In the genomic region with DNA sequence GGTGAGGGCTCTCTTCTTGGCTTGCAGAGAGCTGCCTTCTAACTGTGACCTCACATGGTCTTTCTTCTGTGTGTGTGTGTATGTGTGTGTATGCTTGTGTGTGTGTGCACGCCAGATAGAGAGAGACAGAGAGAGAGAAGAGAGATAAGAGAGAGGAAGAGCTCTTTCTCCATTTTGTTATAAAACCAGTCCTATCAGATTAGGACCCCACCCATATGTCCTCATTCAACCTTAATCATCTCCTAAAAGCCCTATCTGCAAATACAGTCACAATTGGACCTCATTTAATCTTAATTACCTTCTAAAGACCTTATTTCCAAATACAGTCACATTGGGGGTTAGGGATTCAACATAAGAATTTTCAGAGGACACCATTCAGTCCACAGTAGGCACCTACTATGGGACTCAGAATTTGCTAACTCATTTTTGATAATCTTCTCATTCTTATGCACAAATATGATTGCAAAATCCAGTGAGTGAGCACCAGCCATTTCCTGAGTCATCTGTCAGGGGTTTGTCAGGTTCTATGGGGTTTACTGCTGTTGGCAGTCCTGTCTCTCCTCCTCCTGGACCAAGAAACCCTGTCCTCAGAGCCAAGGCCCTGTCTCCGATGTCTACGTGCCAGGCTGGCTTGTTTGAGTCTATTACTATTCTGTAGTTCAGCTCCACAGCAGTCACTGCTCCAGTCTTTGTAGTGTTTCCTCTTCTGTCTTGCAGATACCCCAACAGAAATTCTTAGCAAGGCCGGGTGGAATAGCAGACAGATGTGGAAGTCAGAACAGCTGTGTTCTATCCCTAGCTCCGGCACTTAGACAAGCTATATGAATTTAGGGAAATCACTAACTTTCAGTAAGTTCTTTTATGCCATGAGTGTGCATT, we compare ENCODE assay signal across 14 cellular contexts. TPM values are rescaled to one million over a fixed set of nuclear protein-coding genes. Genes with fewer than 3 reads are reported as not detected.
DNase-seq lines count a peak whose midpoint lies in the region; ATAC-seq, FAIRE-seq and TF ChIP-seq lines count a peak whose summit lies in the region.
"Had no signal": no experiment of that assay in that cellular context is flagged by ENCODE, and none has a peak within 500 bp of the region (broad histone marks: within the 10 kb centered on the region; RNA-seq: fewer than 3 reads in every experiment).

No MANE protein-coding gene starts in this region.

- no peak overlapping the region for H3K56ac ChIP-seq in IMR-90 (ENCODE audit: extremely low read depth, insufficient read depth, low read length)

- no peak overlapping the region for H4K8ac ChIP-seq in IMR-90 (ENCODE audit: low read depth in 2 of 2, low read length in 2 of 2)

- H2AK5ac ChIP-seq in IMR-90 (ENCODE audit: low read depth, low read length), result no peak overlapping the region

- peak overlapping the region; percentile 80 for H2AFZ ChIP-seq in IMR-90 (replicated peaks; ENCODE audit: low read length, poor library complexity)
- H2AFZ ChIP-seq in HepG2 (ENCODE audit: low read length), result no peak overlapping the region
- no peak overlapping the region for H2AFZ ChIP-seq in hepatocyte

- POLR2A ChIA-PET in IMR-90 (lab: Charles Lee; ENCODE audit: unreplicated experiment) (no interaction called here), HepG2 (lab: Yijun Ruan, JAX) (no interaction called here)

- H4K20me1 ChIP-seq in IMR-90 (ENCODE audit: insufficient read depth, low read length), result no peaks in the 10 kb centered on the region
- no peaks in the 10 kb centered on the region for H4K20me1 ChIP-seq in HepG2 (ENCODE audit: insufficient read depth, low read length)
- H4K20me1 ChIP-seq in hepatocyte (ENCODE audit: insufficient read depth, poor library complexity, severe bottlenecking), result no peaks in the 10 kb centered on the region

- H3K79me2 ChIP-seq in HepG2 (ENCODE audit: insufficient read depth, low read length) (no peaks in the 10 kb centered on the region), hepatocyte (no peaks in the 10 kb centered on the region)

- no TSS peak for BruUV-seq in IMR-90 (replicated peaks; lab: Mats Ljungman, UMichigan)
- BruUV-seq in HepG2 (replicated peaks; lab: Mats Ljungman, UMichigan), result no TSS peak

- FAIRE-seq in HepG2 (lab: Jason Lieb, UNC), result no peak

- H2BK15ac ChIP-seq in IMR-90 (ENCODE audit: low read depth, low read length), result no peak overlapping the region

- WGBS in IMR-90 (ENCODE audit: extremely low coverage in 2 of 2, insufficient read length in 1 of 2), 2 experiments, result no CpG with 5 or more reads among the region's 5 CpGs
- WGBS in HepG2 (ENCODE audit: low lambda C conversion rate), result 87% methylated on average over 5 of the region's 5 CpGs
- 78% methylated on average over 5 of the region's 5 CpGs for WGBS in hepatocyte (ENCODE audit: low lambda C conversion rate, missing lambda C conversion rate)

- TF ChIP-seq EP300 in HepG2 (IDR thresholded peaks at IDR 0.05; ENCODE audit: low read depth in 2 of 2, low read length in 2 of 2), result no peak
- TF ChIP-seq EP300 in HepG2 (CRISPR knock-in tag; IDR thresholded peaks at IDR 0.05; ENCODE audit: borderline replicate concordance), result no peak

- H3K4me2 ChIP-seq in IMR-90 (ENCODE audit: low read depth, low read length), result no peak overlapping the region
- H3K4me2 ChIP-seq in HepG2 (ENCODE audit: low read depth, low read length), result no peak overlapping the region
- H3K4me2 ChIP-seq in hepatocyte, result no peak overlapping the region

- H3K79me1 ChIP-seq in IMR-90 (ENCODE audit: low read depth in 1 of 2, low read length in 2 of 2), result no peaks in the 10 kb centered on the region

- no peak overlapping the region for H2BK5ac ChIP-seq in IMR-90 (ENCODE audit: low read depth, low read length, poor library complexity, severe bottlenecking)

- peak; percentile 27 for DNase-seq in AG08395 (ENCODE audit: low spot score)
- peak; percentile 21 for DNase-seq in IMR-90
- DNase-seq in adipocyte (ENCODE audit: low read depth), result peak; percentile 58
- peak; percentile 67 for DNase-seq in iris pigment epithelial cell (ENCODE audit: low read depth)
- DNase-seq in inferior parietal cortex (ENCODE audit: extremely low spot score), result no peak
- DNase-seq in HepG2 (ENCODE audit: low spot score), result no peak
- no peak for DNase-seq in hepatocyte (ENCODE audit: low spot score)
- DNase-seq in activated naive CD4-positive, alpha-beta T cell treated with anti-CD3 and anti-CD28 coated beads, Interleukin-2, amount 50 U/mL, for 16 hours, result no peak
- DNase-seq: activated naive CD8-positive, alpha-beta T cell treated with anti-CD3 and anti-CD28 coated beads, Interleukin-2, amount 10 ng/mL, durations not matched to agents 7 days and 5 days; effector CD4-positive, alpha-beta T cell; NCI-H1694 treated with DMSO at 0.1 percent for 48 hours; right lobe of liver; T-helper 9 cell had no signal

- H3K4me3 ChIP-seq in IMR-90 (ENCODE audit: insufficient read depth, low read depth, low read length) (no peak overlapping the region), adipocyte (ENCODE audit: low read length) (peak overlapping the region; percentile 32), HepG2 (replicated peaks in 1 of 3; ENCODE audit: insufficient read depth in 1 of 3, low read depth in 2 of 3, low read length in 3 of 3) (no peak overlapping the region), hepatocyte (no peak overlapping the region)
- H3K4me3 ChIP-seq: right lobe of liver had no signal

- dilution Hi-C loops in IMR-90 (cut with HindIII; ENCODE audit: low sequenced_read_pairs, unreplicated experiment), result no loop called here

- H3K27me3 ChIP-seq in IMR-90 (ENCODE audit: control insufficient read depth, insufficient read depth, low read length), result no peaks in the 10 kb centered on the region
- no peaks in the 10 kb centered on the region for H3K27me3 ChIP-seq in adipocyte (replicated peaks; ENCODE audit: control insufficient read depth, insufficient read depth, low read length)
- no peaks in the 10 kb centered on the region for H3K27me3 ChIP-seq in HepG2 (ENCODE audit: control insufficient read depth in 1 of 2, insufficient read depth in 2 of 2, low read length in 2 of 2)
- no peaks in the 10 kb centered on the region for H3K27me3 ChIP-seq in hepatocyte
- H3K27me3 ChIP-seq: right lobe of liver had no signal

- H2AK9ac ChIP-seq in IMR-90 (replicated peaks; ENCODE audit: low read depth, low read length, poor library complexity), result no peak overlapping the region

- H3K4me1 ChIP-seq in IMR-90 (ENCODE audit: control insufficient read depth, insufficient read depth, low read length), result peaks cover 2% of the 10 kb centered on the region; the same call in 1 of the 2 replicates
- H3K4me1 ChIP-seq in adipocyte (ENCODE audit: control insufficient read depth, insufficient read depth, low read length), result peaks cover 37% of the 10 kb centered on the region
- 0 out of 2 replicates have a peak, but pooled peaks cover under 1% of the 10 kb centered on the region for H3K4me1 ChIP-seq in HepG2 (ENCODE audit: insufficient read depth, low read length)
- peaks cover 26% of the 10 kb centered on the region for H3K4me1 ChIP-seq in hepatocyte (ENCODE audit: insufficient read depth)
- H3K4me1 ChIP-seq: right lobe of liver had no signal

- TF ChIP-seq POLR2A in IMR-90 (IDR thresholded peaks at IDR 0.05; ENCODE audit: low read depth, low read length), result no peak
- no peak for TF ChIP-seq POLR2A in HepG2 (IDR thresholded peaks at IDR 0.05; ENCODE audit: insufficient read depth in 1 of 2, low read depth in 2 of 2, low read length in 2 of 2)

- H3K9me2 ChIP-seq in hepatocyte (replicated peaks; ENCODE audit: insufficient read depth), result no peaks in the 10 kb centered on the region

- H4K91ac ChIP-seq in IMR-90 (ENCODE audit: insufficient read depth, low read depth, low read length), result no peak overlapping the region

- CTCF ChIA-PET in IMR-90 (lab: Yijun Ruan, JAX), result interaction anchor here (0.7 to 1.7 kb wide), 2 partner anchors 8 to 920 kb away, joined by 3 to 4 read pairs; no protein-coding TSS in a partner anchor
- CTCF ChIA-PET in HepG2 (lab: Yijun Ruan, JAX; ENCODE audit: low intra/inter-chr PET ratio, low total read pairs), result no interaction called here

- no peak for TF ChIP-seq CTCF in IMR-90 (conservative IDR thresholded peaks at IDR 0.05; ENCODE audit: low read depth, low read length)
- no peak for TF ChIP-seq CTCF in HepG2 (CRISPR knock-in tag; IDR thresholded peaks at IDR 0.05)
- no peak for TF ChIP-seq CTCF in hepatocyte (IDR thresholded peaks at IDR 0.05; ENCODE audit: poor library complexity)

- peak overlapping the region; percentile 46; the same call in 1 of the 2 replicates for H3K4ac ChIP-seq in IMR-90 (ENCODE audit: low read depth, low read length)

- no peak overlapping the region for H3K9ac ChIP-seq in IMR-90 (ENCODE audit: low read depth, low read length)
- H3K9ac ChIP-seq in adipocyte (ENCODE audit: low read length), result peak overlapping the region; percentile 34
- H3K9ac ChIP-seq in HepG2 (ENCODE audit: insufficient read depth, low read depth, low read length), result no peak overlapping the region

- no peak for TF ChIP-seq RAD21 in IMR-90 (IDR thresholded peaks at IDR 0.05; ENCODE audit: low read length)
- TF ChIP-seq RAD21 in HepG2 (CRISPR knock-in tag; IDR thresholded peaks at IDR 0.05), result no peak

- H3K9me3 ChIP-seq in IMR-90 (ENCODE audit: control insufficient read depth, insufficient read depth, low read length) (no peaks in the 10 kb centered on the region), adipocyte (ENCODE audit: control insufficient read depth, low read length) (no peaks in the 10 kb centered on the region), HepG2 (ENCODE audit: low read length) (no peaks in the 10 kb centered on the region), hepatocyte (ENCODE audit: low read depth) (no peaks in the 10 kb centered on the region)
- H3K9me3 ChIP-seq: right lobe of liver had no signal

- peak overlapping the region; percentile 42; the same call in 1 of the 2 replicates for H3K23ac ChIP-seq in IMR-90 (ENCODE audit: low read depth, low read length)

- no peak overlapping the region for H2BK120ac ChIP-seq in IMR-90 (ENCODE audit: low read depth, low read length)

- H3K36me3 ChIP-seq in IMR-90 (ENCODE audit: control insufficient read depth, insufficient read depth, low read length) (no peaks in the 10 kb centered on the region), adipocyte (ENCODE audit: control insufficient read depth, insufficient read depth, low read length, severe bottlenecking) (no peaks in the 10 kb centered on the region), HepG2 (replicated peaks in 1 of 2; ENCODE audit: control insufficient read depth in 1 of 2, insufficient read depth in 2 of 2, low read length in 2 of 2) (no peaks in the 10 kb centered on the region), hepatocyte (replicated peaks; ENCODE audit: insufficient read depth, low read depth) (no peaks in the 10 kb centered on the region)
- H3K36me3 ChIP-seq: right lobe of liver had no signal

- no peak overlapping the region for H4K5ac ChIP-seq in IMR-90 (ENCODE audit: low read depth, low read length)

- H3K9me1 ChIP-seq in IMR-90 (ENCODE audit: insufficient read depth, low read length), result 0 out of 2 replicates have a peak, but pooled peaks cover 4% of the 10 kb centered on the region

- no peak overlapping the region for H2BK20ac ChIP-seq in IMR-90 (ENCODE audit: low read depth, low read length)

- no peak overlapping the region for H3K18ac ChIP-seq in IMR-90 (ENCODE audit: low read depth, low read length)

- in situ Hi-C loops in IMR-90 (cut with MboI; ENCODE audit: low sequenced_read_pairs), result no loop called here
- in situ Hi-C loops in HepG2 (cut with HindIII; ENCODE audit: extremely low pct_ligation_motif_present, low pct_unique_long_range_greater_than_20kb), result loop anchor here (25.0 kb wide), 2 partner anchors 600 to 850 kb away; no protein-coding TSS in a partner anchor

- peak overlapping the region; percentile 73; the same call in 1 of the 2 replicates for H3K14ac ChIP-seq in IMR-90 (replicated peaks; ENCODE audit: low read depth, low read length)

- ATAC-seq in IMR-90 (ENCODE audit: low read depth), result peak; percentile 59
- ATAC-seq in HepG2, result no peak
- ATAC-seq: right lobe of liver had no signal

- intact Hi-C loops in IMR-90 (cut with micrococcal nuclease) (no loop called here), HepG2 (cut with micrococcal nuclease; ENCODE audit: unreplicated experiment) (no loop called here)

- H3K27ac ChIP-seq in IMR-90 (ENCODE audit: insufficient read depth, low read length), result no peak overlapping the region
- no peak overlapping the region for H3K27ac ChIP-seq in HepG2 (ENCODE audit: extremely low read length, insufficient read depth, low read length)
- H3K27ac ChIP-seq in hepatocyte, result no peak overlapping the region
- H3K27ac ChIP-seq: right lobe of liver had no signal

RNA-seq across cellular contexts. Expression of gene FAM184A, which starts 59.0 kb away (rescaled TPM):
- total RNA-seq in IMR-90 (2012; rRNA removed) (not detected in 2 replicates), HepG2 (2016; rRNA removed; fragmentation: Illumina TruSeq; extraction: Trizol) (16.0 and 18.0 TPM in 2 replicates), hepatocyte (7.4 and 14.1 TPM in 2 replicates)
- polyA plus RNA-seq in IMR-90 (2012; rRNA removed) (0.03 and 0.07 TPM in 2 replicates), HepG2 (2011; rRNA removed) (6.5 and 7.0 TPM in 2 replicates), hepatocyte (4.8 and 5.6 TPM in 2 replicates)
- polyA plus RNA-seq in IMR-90 (2012; cell fraction: cytosol; rRNA removed), result 0.01 TPM in 1 of 2 replicates, not detected in the other
- 0.02 and 0.11 TPM in 2 replicates for polyA plus RNA-seq in IMR-90 (2012; cell fraction: nucleus; rRNA removed; ENCODE audit: low replicate concordance)
- 4.4 and 5.4 TPM in 2 replicates for total RNA-seq in HepG2 (2016; cell fraction: cytosol; rRNA removed; fragmentation: Illumina TruSeq; extraction: Trizol; ENCODE audit: low read depth)
- 16.1 and 16.7 TPM in 2 replicates for total RNA-seq in HepG2 (2016; cell fraction: insoluble cytoplasmic fraction; rRNA removed; fragmentation: Illumina TruSeq; extraction: Trizol)
- total RNA-seq in HepG2 (2016; cell fraction: membrane; rRNA removed; fragmentation: Illumina TruSeq; extraction: Trizol), result 7.8 and 11.8 TPM in 2 replicates
- 29.6 and 31.1 TPM in 2 replicates for total RNA-seq in HepG2 (2016; cell fraction: nucleus; rRNA removed; fragmentation: Illumina TruSeq; extraction: Trizol)
- polyA plus RNA-seq in HepG2 (2011; cell fraction: cytosol; rRNA removed), result 2.1 and 3.1 TPM in 2 replicates
- polyA plus RNA-seq in HepG2 (2011; cell fraction: nucleus; rRNA removed), result 4.9 and 7.2 TPM in 2 replicates
- polyA plus RNA-seq in HepG2 (2012), result 6.3 and 6.4 TPM in 2 replicates
- polyA plus RNA-seq in HepG2 (2016; cell fraction: cytosol; fragmentation: Illumina TruSeq; extraction: Trizol; ENCODE audit: low read depth), result 2.1 and 2.3 TPM in 2 replicates
- 14.2 and 15.0 TPM in 2 replicates for polyA plus RNA-seq in HepG2 (2016; cell fraction: insoluble cytoplasmic fraction; fragmentation: Illumina TruSeq; extraction: Trizol; ENCODE audit: low read depth)
- polyA plus RNA-seq in HepG2 (2016; cell fraction: membrane; fragmentation: Illumina TruSeq; extraction: Trizol; ENCODE audit: low read depth), result 4.0 and 5.0 TPM in 2 replicates
- 23.3 and 27.1 TPM in 2 replicates for polyA plus RNA-seq in HepG2 (2016; cell fraction: nucleus; fragmentation: Illumina TruSeq; extraction: Trizol; ENCODE audit: insufficient read depth, low read depth)
- 1.5 TPM in 1 of 2 replicates, not detected in the other for polyA minus RNA-seq in HepG2 (2011; rRNA and poly(A)+ RNA removed; ENCODE audit: low replicate concordance)
- 2.9 and 3.9 TPM in 2 replicates for polyA minus RNA-seq in HepG2 (2011; cell fraction: cytosol; rRNA and poly(A)+ RNA removed)
- polyA minus RNA-seq in HepG2 (2011; cell fraction: nucleus; rRNA and poly(A)+ RNA removed), result 17.5 and 24.4 TPM in 2 replicates
- total RNA-seq: OCI-LY7 had no signal

Comparison
In these comparisons a context has a peak if more than half of its experiments do, and no peak if none do; other contexts are left out.
1. DNase-seq: peak in AG08395 (single experiment), IMR-90 (single experiment), adipocyte (single experiment) and iris pigment epithelial cell (single experiment); none in inferior parietal cortex (single experiment), HepG2 (single experiment), hepatocyte (single experiment) and activated naive CD4-positive, alpha-beta T cell treated with anti-CD3 and anti-CD28 coated beads, Interleukin-2, amount 50 U/mL, for 16 hours (single experiment).